In the genomic region with DNA sequence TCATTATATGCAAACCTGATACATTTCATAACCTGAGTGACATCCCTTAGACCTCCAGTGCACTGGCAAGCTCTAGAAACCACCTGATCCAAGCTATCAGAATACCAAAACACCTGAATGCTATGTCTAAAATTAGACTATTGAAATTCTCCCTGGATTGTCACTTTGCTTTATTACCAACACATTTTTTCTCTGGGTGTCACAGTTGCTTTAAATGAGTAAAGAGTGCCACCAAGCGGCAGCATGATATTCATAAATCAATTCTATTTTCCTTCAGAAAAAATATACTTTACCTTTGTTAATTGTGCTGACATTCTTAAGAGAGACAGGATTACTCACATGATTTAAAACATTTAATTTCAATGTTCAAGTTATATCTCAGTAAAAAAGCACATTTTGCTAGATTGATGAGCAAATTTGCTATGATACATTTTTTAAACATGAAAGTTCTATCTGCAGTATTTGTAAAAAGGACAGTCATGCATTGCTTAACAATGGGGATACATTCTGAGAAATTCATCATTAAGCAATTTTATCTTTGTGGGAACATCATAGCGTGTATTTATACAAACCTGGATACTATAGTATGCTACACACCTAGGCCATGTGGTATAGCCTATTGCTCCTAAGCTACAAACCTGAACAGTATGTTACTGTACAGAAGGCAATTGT, we compare ENCODE assay signal across 8 cellular contexts.
DNase-seq lines count a peak whose midpoint lies in the region; ATAC-seq and TF ChIP-seq lines count a peak whose summit lies in the region.

No MANE protein-coding gene starts in this region.

- H3K9me2 ChIP-seq in PC-9 (ENCODE audit: insufficient read depth), result no peaks in the 10 kb centered on the region

- H3K4me1 Mint-ChIP-seq in activated T-cell treated with anti-CD3 and anti-CD28 coated beads, Interleukin-2, amount 50 U/mL, for 24 hours (ENCODE audit: low read depth), result peaks cover 10% of the 10 kb centered on the region

- H3K9me3 ChIP-seq in PC-9 (ENCODE audit: insufficient read depth, low read depth), result no peaks in the 10 kb centered on the region
- no peaks in the 10 kb centered on the region for H3K9me3 ChIP-seq in ascending aorta

- POLR2A ChIA-PET in PC-9 (lab: Charles Lee; ENCODE audit: unreplicated experiment), result no interaction called here

- no peak overlapping the region for H3K27ac Mint-ChIP-seq in activated T-cell treated with anti-CD3 and anti-CD28 coated beads, Interleukin-2, amount 50 U/mL, for 24 hours

- intact Hi-C loops in PC-9 (cut with micrococcal nuclease; ENCODE audit: unreplicated experiment), result loop anchor here (1.0 to 10.0 kb wide), 3 partner anchors 342 to 772 kb away; no protein-coding TSS in a partner anchor
- intact Hi-C loops in ascending aorta (cut with DNase I), result no loop called here
- intact Hi-C loops in posterior vena cava (cut with DNase I), result no loop called here

- ATAC-seq in HG03571 (IDR thresholded peaks at IDR 0.05; ENCODE audit: unreplicated experiment), result peak; percentile 27

- H3K79me2 ChIP-seq in PC-9 (ENCODE audit: low read depth), result no peaks in the 10 kb centered on the region

- H3K4me3 ChIP-seq in PC-9, result no peak overlapping the region
- no peak overlapping the region for H3K4me3 ChIP-seq in ascending aorta

- H3K36me3 ChIP-seq in PC-9 (ENCODE audit: low read depth) (no peaks in the 10 kb centered on the region), ascending aorta (no peaks in the 10 kb centered on the region)

- peak; percentile 29 for DNase-seq in activated T-cell treated with anti-CD3 and anti-CD28 coated beads for 1 hour (ENCODE audit: low read depth)
- no peak for DNase-seq in activated T-cell treated with anti-CD3 and anti-CD28 coated beads, Interleukin-2, amount 50 U/mL, for 24 hours
- DNase-seq in PC-9, result peak; percentile 19 to 37
- DNase-seq in ascending aorta (ENCODE audit: low spot score in 2 of 2), result no peak
- DNase-seq in inferior parietal cortex (ENCODE audit: extremely low spot score), result peak; percentile 76
- peak; percentile 3 to 36 (median 7) for DNase-seq in stimulated activated CD4-positive, alpha-beta T cell treated with anti-CD3 and anti-CD28 coated beads, TNF-alpha, amount 100 ng/mL, for 24 hours (ENCODE audit: low read depth in 3 of 3)
- DNase-seq in posterior vena cava (ENCODE audit: low spot score), result no peak

- no peaks in the 10 kb centered on the region for H3K27me3 ChIP-seq in PC-9 (ENCODE audit: insufficient read depth, low read depth)
- no peaks in the 10 kb centered on the region for H3K27me3 ChIP-seq in ascending aorta

- BruUV-seq in PC-9 (replicated peaks; lab: Mats Ljungman, UMichigan), result no TSS peak

- TF ChIP-seq CTCF in PC-9 (conservative IDR thresholded peaks at IDR 0.05), result peak; percentile 75
- TF ChIP-seq CTCF in ascending aorta (IDR thresholded peaks at IDR 0.05), result peak in 2 of 3 experiments; percentile 13 to 42

- no peak overlapping the region for H2AFZ ChIP-seq in PC-9

- no peaks in the 10 kb centered on the region for H3K9me3 Mint-ChIP-seq in activated T-cell treated with anti-CD3 and anti-CD28 coated beads, Interleukin-2, amount 50 U/mL, for 24 hours

- no peaks in the 10 kb centered on the region for H3F3A ChIP-seq in PC-9 (ENCODE audit: insufficient read depth, low read depth)

- no peaks in the 10 kb centered on the region for H4K20me1 ChIP-seq in PC-9 (ENCODE audit: insufficient read depth)

- no peak overlapping the region for H3K4me2 ChIP-seq in PC-9

- H3K4me1 ChIP-seq in PC-9 (replicated peaks; ENCODE audit: insufficient read depth), result no peaks in the 10 kb centered on the region
- H3K4me1 ChIP-seq in ascending aorta, result no peaks in the 10 kb centered on the region

- H3K27ac ChIP-seq in PC-9, result no peak overlapping the region
- H3K27ac ChIP-seq in ascending aorta, result no peak overlapping the region

- H3K4me3 Mint-ChIP-seq in activated T-cell treated with anti-CD3 and anti-CD28 coated beads, Interleukin-2, amount 50 U/mL, for 24 hours, result no peak overlapping the region

- CTCF ChIA-PET in PC-9 (lab: Charles Lee), result no interaction called here

- H3K27me3 Mint-ChIP-seq in activated T-cell treated with anti-CD3 and anti-CD28 coated beads, Interleukin-2, amount 50 U/mL, for 24 hours, result no peaks in the 10 kb centered on the region

- no peaks in the 10 kb centered on the region for H3K36me3 Mint-ChIP-seq in activated T-cell treated with anti-CD3 and anti-CD28 coated beads, Interleukin-2, amount 50 U/mL, for 24 hours (ENCODE audit: low read depth)

Comparison
In these comparisons a context has a peak if more than half of its experiments do, and no peak if none do; other contexts are left out.
1. DNase-seq: peak in activated T-cell treated with anti-CD3 and anti-CD28 coated beads for 1 hour (single experiment), PC-9 (2 of 2), inferior parietal cortex (single experiment) and stimulated activated CD4-positive, alpha-beta T cell treated with anti-CD3 and anti-CD28 coated beads, TNF-alpha, amount 100 ng/mL, for 24 hours (3 of 3); none in activated T-cell treated with anti-CD3 and anti-CD28 coated beads, Interleukin-2, amount 50 U/mL, for 24 hours (single experiment), ascending aorta (0 of 2) and posterior vena cava (single experiment).